Comparison of ENCODE assay signal across 24 cellular contexts in the genomic region with DNA sequence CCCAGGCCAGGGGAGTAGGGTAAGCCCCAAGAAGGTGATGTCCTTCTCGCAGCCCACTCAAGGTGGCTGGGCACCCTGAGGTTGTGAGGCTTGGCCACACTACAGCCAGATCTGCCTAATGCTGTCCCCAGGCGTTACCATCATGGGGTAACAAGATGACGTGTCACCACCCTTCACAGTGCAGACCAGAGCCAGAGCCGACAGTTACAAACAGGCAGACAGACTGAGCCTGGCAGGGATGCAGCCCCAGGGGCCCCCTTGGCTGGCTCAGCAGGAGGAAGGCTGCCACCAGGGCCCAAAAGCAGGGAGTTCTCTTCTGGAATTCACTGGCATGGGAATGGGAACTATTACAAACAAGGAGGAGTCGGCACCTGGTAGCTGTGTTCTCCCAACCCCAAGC.
"Had no signal": no experiment of that assay in that cellular context is flagged by ENCODE, and none has a peak within 500 bp of the region (broad histone marks: within the 10 kb centered on the region; RNA-seq: fewer than 3 reads in every experiment).

No MANE protein-coding gene starts in this region.

- H3K79me2 ChIP-seq: hepatocyte had no signal

- DNase-seq: islet precursor cell; left ventricle myocardium inferior; naive thymus-derived CD8-positive, alpha-beta T cell; occipital lobe; ovary; retina; right cardiac atrium; sigmoid colon; small intestine; spleen; stimulated activated CD4-positive, alpha-beta T cell treated with anti-CD3 and anti-CD28 coated beads, Interleukin-4, amount 100 ng/mL, for 24 hours; stimulated activated naive CD4-positive, alpha-beta T cell; tibial artery; trophoblast cell had no signal

- H3K4me1 ChIP-seq: left ventricle myocardium inferior, prostate gland, sigmoid colon, spleen, suprapubic skin, tibial artery, vagina had no signal

- H3K4me2 ChIP-seq: hepatocyte had no signal

- H2AFZ ChIP-seq: hepatocyte had no signal

- H3K9me3 Mint-ChIP-seq: nephron; neural crest cell; stimulated activated naive CD8-positive, alpha-beta T cell treated with anti-CD3 and anti-CD28 coated beads, Interleukin-15, Interleukin-2, amounts not matched to agents 100 ng/mL and 50 ng/mL, for 24 hours had no signal

- H3K4me1 Mint-ChIP-seq: naive thymus-derived CD8-positive, alpha-beta T cell; nephron; neural crest cell; stimulated activated effector memory CD8-positive, alpha-beta T cell treated with anti-CD3 and anti-CD28 coated beads, Interleukin-12 subunit alpha, Interleukin-12 subunit beta, amount 100 ng/mL, for 72 hours had no signal

- H3K9me3 ChIP-seq: left ventricle myocardium inferior, neutrophil, ovary, prostate gland, sigmoid colon, spleen, suprapubic skin, thoracic aorta, tibial artery, vagina had no signal

- ATAC-seq: naive thymus-derived CD8-positive, alpha-beta T cell; right cardiac atrium; stimulated activated effector memory CD8-positive, alpha-beta T cell treated with anti-CD3 and anti-CD28 coated beads, Interleukin-12 subunit alpha, Interleukin-12 subunit beta, amount 100 ng/mL, for 72 hours had no signal

- H3K27me3 ChIP-seq: neutrophil, ovary, tibial artery, vagina had no signal

- H3K27ac ChIP-seq: hepatocyte, left ventricle myocardium inferior, neutrophil, ovary, prostate gland, sigmoid colon, spleen, suprapubic skin, thoracic aorta, tibial artery, vagina had no signal

- H3K27ac Mint-ChIP-seq: naive thymus-derived CD8-positive, alpha-beta T cell; nephron; stimulated activated effector memory CD8-positive, alpha-beta T cell treated with anti-CD3 and anti-CD28 coated beads, Interleukin-12 subunit alpha, Interleukin-12 subunit beta, amount 100 ng/mL, for 72 hours; stimulated activated naive CD8-positive, alpha-beta T cell treated with anti-CD3 and anti-CD28 coated beads, Interleukin-15, Interleukin-2, amounts not matched to agents 100 ng/mL and 50 ng/mL, for 24 hours had no signal

- H3K36me3 Mint-ChIP-seq: naive thymus-derived CD8-positive, alpha-beta T cell had no signal

- H3K4me3 Mint-ChIP-seq: naive thymus-derived CD8-positive, alpha-beta T cell; nephron; neural crest cell; stimulated activated effector memory CD8-positive, alpha-beta T cell treated with anti-CD3 and anti-CD28 coated beads, Interleukin-12 subunit alpha, Interleukin-12 subunit beta, amount 100 ng/mL, for 72 hours; stimulated activated naive CD8-positive, alpha-beta T cell treated with anti-CD3 and anti-CD28 coated beads, Interleukin-15, Interleukin-2, amounts not matched to agents 100 ng/mL and 50 ng/mL, for 24 hours had no signal
